Comparison of ENCODE assay signal across 8 cellular contexts in the genomic region with DNA sequence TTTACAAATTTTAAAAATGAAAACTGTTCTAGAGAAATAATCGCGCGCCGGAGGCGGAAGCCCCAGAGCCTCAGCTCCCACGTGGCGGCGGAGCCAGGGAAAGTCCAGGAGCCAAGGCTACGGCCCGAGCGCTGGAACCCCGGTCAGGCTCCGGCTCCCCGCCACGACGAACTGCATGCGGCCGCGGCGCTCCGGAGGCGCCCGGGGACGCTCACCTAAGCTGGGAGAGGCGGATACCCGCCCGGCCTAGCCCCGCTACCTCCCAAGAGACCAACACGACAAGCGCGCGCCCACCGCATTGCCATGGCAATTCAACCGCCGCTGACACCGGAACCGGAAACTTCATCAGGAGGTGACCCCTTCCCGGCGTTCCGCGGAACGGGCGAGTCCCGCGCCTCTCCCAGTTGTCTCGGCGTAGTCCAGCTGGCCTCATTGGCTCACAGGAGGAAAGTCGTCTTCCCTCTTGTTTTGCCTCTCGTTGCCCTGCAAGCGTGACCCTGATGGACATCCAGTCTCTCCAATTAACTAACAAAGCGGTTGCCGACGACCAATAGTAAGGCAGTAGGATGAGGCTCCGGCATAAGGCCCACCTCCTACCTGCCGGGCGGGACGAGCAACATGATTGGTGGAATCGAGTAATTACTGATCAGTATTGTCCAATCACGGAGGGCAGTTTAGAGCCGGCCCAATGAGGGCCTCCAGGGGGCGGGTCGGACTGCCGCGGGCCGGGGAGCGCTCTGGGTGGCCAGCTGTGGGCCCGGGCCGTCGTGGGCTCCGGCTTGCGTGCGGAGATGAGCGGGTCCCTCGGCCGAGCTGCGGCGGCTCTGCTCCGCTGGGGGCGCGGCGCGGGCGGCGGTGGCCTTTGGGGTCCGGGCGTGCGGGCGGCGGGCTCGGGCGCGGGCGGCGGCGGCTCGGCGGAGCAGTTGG.
DNase-seq lines count a peak whose midpoint lies in the region; ATAC-seq and TF ChIP-seq lines count a peak whose summit lies in the region.

A gene (plus strand): TSS at position 752 of the 927 bp plus-strand sequence. CDS start 40 bp downstream, at position 792.

- ATAC-seq in GM19035 (IDR thresholded peaks at IDR 0.05; ENCODE audit: unreplicated experiment) (peak; percentile 88), HG03354 (IDR thresholded peaks at IDR 0.05; ENCODE audit: poor library complexity, severe bottlenecking, unreplicated experiment) (peak; percentile 91)
- ATAC-seq in activated CD4-positive, CD25-positive, alpha-beta regulatory T cell treated with anti-CD3 and anti-CD28 coated beads, Interleukin-2, amount 50 U/mL, for 24 hours = peak; percentile 89 to 93

- no peak for TF ChIP-seq CTCF in AG09319 (IDR thresholded peaks at IDR 0.05; ENCODE audit: low read depth, low read length)

- peak; percentile 100 for DNase-seq in AG09319 (ENCODE audit: extremely low read depth, low read depth)
- DNase-seq in NCI-H446 treated with DMSO at 0.1 percent for 48 hours (lab: John Stamatoyannopoulos, UW) = peak; percentile 100
- DNase-seq in cerebellar cortex (ENCODE audit: low spot score) = peak; percentile 100
- peak; percentile 100 for DNase-seq in iris pigment epithelial cell (ENCODE audit: low read depth)
- peak; percentile 96 for DNase-seq in stimulated activated CD4-positive, alpha-beta T cell treated with anti-CD3 and anti-CD28 coated beads, Interleukin-12 subunit alpha, Interleukin-12 subunit beta, amount 100 ng/mL, for 24 hours (ENCODE audit: low read depth in 2 of 2)

Comparison
In these comparisons a context has a peak if more than half of its experiments do, and no peak if none do; other contexts are left out.
1. Peak in every context shown above with its lines: DNase-seq and ATAC-seq.